8 cellular contexts compared by ENCODE assay signal in the genomic region with DNA sequence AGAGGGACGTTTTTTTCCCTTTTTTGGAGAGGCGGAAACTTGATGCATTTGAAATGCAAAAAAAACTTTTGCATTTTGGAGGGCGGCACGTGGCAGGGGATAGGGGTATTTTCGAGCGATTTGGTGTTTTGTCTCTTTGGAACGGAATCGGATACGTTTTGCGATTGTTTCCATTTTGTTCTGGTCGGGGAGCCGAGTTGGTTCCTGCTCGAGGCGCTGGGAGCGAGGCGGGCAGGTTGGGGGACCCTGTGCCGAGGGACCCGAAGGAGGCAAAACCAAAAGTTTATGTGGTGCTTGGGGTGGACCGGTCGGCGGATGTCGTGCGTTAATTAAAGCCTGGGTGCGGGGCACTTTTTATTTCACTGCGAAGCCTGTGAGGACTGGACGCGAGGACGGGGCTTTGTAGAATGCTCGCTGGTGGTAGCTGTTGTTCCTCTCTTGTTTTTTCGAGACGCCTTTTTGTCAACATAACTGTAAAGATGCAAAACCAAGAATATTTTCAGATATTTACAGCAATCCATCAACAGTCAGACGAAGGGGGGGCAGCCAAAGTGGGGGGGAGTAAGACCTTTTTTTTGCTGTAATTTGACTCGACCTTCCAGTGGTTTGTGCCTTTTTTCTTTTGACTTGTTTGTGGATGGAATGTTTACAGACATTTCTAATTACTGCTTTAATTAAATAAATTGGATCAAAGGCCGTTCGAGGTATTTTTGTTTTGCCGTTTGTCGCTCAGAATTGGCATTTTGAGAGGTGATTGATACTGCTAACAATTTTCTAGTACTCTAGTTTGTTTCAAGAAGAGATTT. TPM values are rescaled to one million over a fixed set of nuclear protein-coding genes. Genes with fewer than 3 reads are reported as not detected.
DNase-seq lines count a peak whose midpoint lies in the region; ATAC-seq lines count a peak whose summit lies in the region.

No MANE protein-coding gene starts in this region.

- peak; percentile 8 for ATAC-seq in HG02943 (IDR thresholded peaks at IDR 0.05; ENCODE audit: low read depth, unreplicated experiment)

- DNase-seq in SIG-M5 treated with dmso at 0.1 percent for 504 hours (lab: John Stamatoyannopoulos, UW; ENCODE audit: unreplicated experiment) (peak; percentile 52), SIG-M5 (lab: John Stamatoyannopoulos, UW) (no peak), OCI-M1 (lab: John Stamatoyannopoulos, UW) (peak; percentile 66), germinal center (ENCODE audit: low spot score) (peak; percentile 50), occipital lobe (lab: John Stamatoyannopoulos, UW) (peak; percentile 15), ureter (ENCODE audit: low spot score) (peak; percentile 62)
- DNase-seq in activated naive CD4-positive, alpha-beta T cell (lab: John Stamatoyannopoulos, UW), result peak in 3 of 4 experiments; percentile 18 to 49 (median 38)

RNA-seq across cellular contexts. Expression of a gene that starts 1.0 kb away (rescaled TPM):
- total RNA-seq in occipital lobe, result 371 TPM
- total RNA-seq in ureter, result 501 TPM
